1 cellular context compared by ENCODE assay signal in the genomic region with DNA sequence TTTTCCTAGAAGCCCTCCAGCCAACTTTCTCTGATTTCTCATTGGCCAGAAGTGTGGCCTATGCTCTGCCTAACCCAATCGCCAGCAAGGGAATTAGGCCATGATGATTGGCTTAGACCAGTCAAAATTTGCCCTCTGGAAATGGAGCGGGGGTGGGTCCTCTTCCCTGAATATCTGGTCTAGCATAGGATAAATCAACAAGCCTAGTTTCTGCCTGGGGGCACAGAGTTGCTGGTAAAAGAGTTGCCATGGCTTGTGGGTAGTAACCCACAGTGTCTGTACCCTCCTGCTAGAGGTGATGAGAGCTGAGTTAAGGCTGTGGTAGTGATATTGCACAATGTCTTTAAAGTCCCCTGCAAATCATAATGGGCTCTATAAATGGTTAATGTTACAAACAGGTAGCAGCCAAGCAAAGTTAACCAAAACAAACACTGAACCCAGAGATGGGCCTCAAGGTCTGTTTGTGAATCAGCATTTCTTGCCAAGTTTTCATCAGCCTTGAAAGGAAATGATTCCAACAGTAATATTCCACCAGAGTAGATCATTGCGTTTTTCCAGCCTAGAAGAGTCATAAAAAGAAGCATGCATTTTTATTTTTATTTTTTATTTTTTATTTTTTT.
TF ChIP-seq lines count a peak whose summit lies in the region.

No MANE protein-coding gene starts in this region.

TF ChIP-seq in A549, 52 proteins besides CTCF, POLR2A, EP300 and RAD21 (continued from another document):
- TF ChIP-seq PBX3 (IDR thresholded peaks at IDR 0.05) (peak; percentile 22; the same call in 1 of the 2 replicates), NFE2L2 (conservative IDR thresholded peaks at IDR 0.05; ENCODE audit: low read length) (peak; percentile 39; the same call in 1 of the 2 replicates)
